Comparison of ENCODE assay signal across 11 cellular contexts in the genomic region with DNA sequence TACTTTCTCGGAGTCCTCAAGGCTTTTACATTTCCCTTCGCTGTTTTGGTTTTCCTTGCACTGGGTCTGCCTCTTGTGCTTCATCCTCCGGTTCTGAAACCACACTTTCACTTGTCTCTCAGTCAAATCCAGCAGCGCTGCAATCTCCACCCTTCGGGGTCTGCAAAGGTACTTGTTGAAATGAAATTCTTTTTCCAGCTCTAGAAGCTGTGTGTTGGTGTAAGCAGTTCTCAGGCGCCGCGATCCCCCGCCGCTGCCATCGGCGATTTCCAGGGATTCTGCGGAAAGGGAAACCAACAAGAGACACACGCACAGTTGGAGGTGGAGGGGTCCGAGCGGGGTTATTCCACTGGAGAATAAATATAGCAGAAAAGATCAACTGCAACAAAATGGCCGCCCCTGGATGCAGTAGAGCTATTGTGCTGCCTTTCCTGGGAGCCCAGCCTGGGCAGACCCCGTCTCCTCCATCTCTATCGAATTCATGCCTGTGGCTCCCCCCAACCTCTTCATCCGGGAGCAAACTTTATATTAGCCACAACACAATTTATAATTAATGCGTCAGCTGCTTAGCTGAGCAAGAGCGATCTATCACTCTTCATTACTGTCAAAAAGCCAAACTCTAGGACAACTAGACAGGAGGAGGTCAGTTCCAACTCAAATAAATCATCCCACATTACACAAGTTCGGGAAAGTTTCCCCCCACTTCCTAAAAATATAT. TPM values are rescaled to one million over a fixed set of nuclear protein-coding genes. Genes with fewer than 3 reads are reported as not detected.
DNase-seq lines count a peak whose midpoint lies in the region; ATAC-seq, FAIRE-seq and TF ChIP-seq lines count a peak whose summit lies in the region.
"Had no signal": no experiment of that assay in that cellular context is flagged by ENCODE, and none has a peak within 500 bp of the region (broad histone marks: within the 10 kb centered on the region; RNA-seq: fewer than 3 reads in every experiment).

No MANE protein-coding gene starts in this region.

- no peak overlapping the region for H3K4me3 Mint-ChIP-seq in astrocyte (ENCODE audit: unreplicated experiment)

- H3K36me3 ChIP-seq in ES-I3 (ENCODE audit: insufficient read depth, low read length): no peaks in the 10 kb centered on the region
- no peaks in the 10 kb centered on the region for H3K36me3 ChIP-seq in astrocyte (ENCODE audit: insufficient read depth, low read length)
- no peaks in the 10 kb centered on the region for H3K36me3 ChIP-seq in iPS-15b (ENCODE audit: control insufficient read depth, insufficient read depth, low read length)
- no peaks in the 10 kb centered on the region for H3K36me3 ChIP-seq in parathyroid adenoma (ENCODE audit: control insufficient read depth, insufficient read depth, low read length)

- H3K4me1 Mint-ChIP-seq in astrocyte (ENCODE audit: low read depth, unreplicated experiment): peaks cover 2% of the 10 kb centered on the region

- H3K27ac ChIP-seq in astrocyte (ENCODE audit: low read depth, low read length) (peak overlapping the region; percentile 72), parathyroid adenoma (peak overlapping the region; percentile 36)
- H3K27ac ChIP-seq: foreskin keratinocyte had no signal

- peaks cover 8% of the 10 kb centered on the region for H4K20me1 ChIP-seq in astrocyte (ENCODE audit: insufficient read depth, low read length)

- no peaks in the 10 kb centered on the region for H3K9me3 ChIP-seq in ES-I3 (ENCODE audit: control insufficient read depth, insufficient read depth, low read length)
- no peaks in the 10 kb centered on the region for H3K9me3 ChIP-seq in astrocyte (ENCODE audit: insufficient read depth, low read depth, low read length)
- H3K9me3 ChIP-seq in iPS-15b (ENCODE audit: control insufficient read depth, insufficient read depth, low read length): no peaks in the 10 kb centered on the region
- no peaks in the 10 kb centered on the region for H3K9me3 ChIP-seq in parathyroid adenoma (ENCODE audit: control insufficient read depth, low read length)

- TF ChIP-seq POLR2A in GM18505 (IDR thresholded peaks at IDR 0.05; ENCODE audit: borderline replicate concordance, extremely low read depth, insufficient read depth, insufficient read length): no peak

- H3K9me3 Mint-ChIP-seq in astrocyte (ENCODE audit: unreplicated experiment): peaks cover 47% of the 10 kb centered on the region

- no peak for TF ChIP-seq CTCF in astrocyte (IDR thresholded peaks at IDR 0.05; ENCODE audit: insufficient read depth, low read depth, low read length)
- TF ChIP-seq CTCF in parathyroid adenoma (IDR thresholded peaks at IDR 0.05): no peak

- peaks cover 40% of the 10 kb centered on the region for H3K79me2 ChIP-seq in astrocyte (ENCODE audit: insufficient read depth, low read length)
- H3K79me2 ChIP-seq in parathyroid adenoma: no peaks in the 10 kb centered on the region

- H3K4me1 ChIP-seq in ES-I3 (ENCODE audit: insufficient read depth, low read length): peaks cover 23% of the 10 kb centered on the region
- H3K4me1 ChIP-seq in astrocyte (ENCODE audit: insufficient read depth, low read length): peaks cover 25% of the 10 kb centered on the region
- peaks cover 14% of the 10 kb centered on the region for H3K4me1 ChIP-seq in iPS-15b (ENCODE audit: control insufficient read depth, insufficient read depth, low read length)
- H3K4me1 ChIP-seq in parathyroid adenoma: no peaks in the 10 kb centered on the region

- H3K4me3 ChIP-seq in astrocyte (ENCODE audit: insufficient read depth, low read depth, low read length) (peak overlapping the region; percentile 50), iPS-15b (ENCODE audit: low read depth, low read length) (peak overlapping the region; percentile 43), parathyroid adenoma (ENCODE audit: low read depth, low read length) (peak overlapping the region; percentile 97)
- H3K4me3 ChIP-seq: K562 had no signal

- H3K27ac Mint-ChIP-seq in astrocyte (ENCODE audit: unreplicated experiment): no peak overlapping the region

- peak; percentile 92 for DNase-seq in astrocyte (ENCODE audit: low read depth)
- DNase-seq in amygdala (lab: John Stamatoyannopoulos, UW): no peak
- DNase-seq in GM19240 (ENCODE audit: insufficient read length, low spot score): no peak
- DNase-seq in left lobe of liver (ENCODE audit: low spot score): no peak
- DNase-seq: activated naive CD4-positive, alpha-beta T cell treated with anti-CD3 and anti-CD28 coated beads, Interleukin-2, amount 50 U/mL, for 16 hours; foreskin keratinocyte had no signal

- ATAC-seq in left lobe of liver (no peak), GM18505 (IDR thresholded peaks at IDR 0.05; ENCODE audit: unreplicated experiment) (no peak)
- ATAC-seq: foreskin keratinocyte, K562 had no signal

- H3K4me2 ChIP-seq in astrocyte (ENCODE audit: low read length) (peak overlapping the region; percentile 91), parathyroid adenoma (ENCODE audit: low read length) (peak overlapping the region; percentile 86)

- H2AFZ ChIP-seq in astrocyte (ENCODE audit: low read depth, low read length): no peak overlapping the region
- H2AFZ ChIP-seq in parathyroid adenoma: peak overlapping the region; percentile 22

- H3K9ac ChIP-seq in ES-I3 (ENCODE audit: low read depth, low read length) (peak overlapping the region; percentile 53; the same call in 1 of the 2 replicates), astrocyte (ENCODE audit: low read length) (peak overlapping the region; percentile 68), iPS-15b (ENCODE audit: low read depth, low read length) (no peak overlapping the region), parathyroid adenoma (no peak overlapping the region)

- peaks cover 5% of the 10 kb centered on the region for H3K36me3 Mint-ChIP-seq in astrocyte (ENCODE audit: low read depth, unreplicated experiment)

- peaks cover 81% of the 10 kb centered on the region for H3K27me3 ChIP-seq in astrocyte (ENCODE audit: insufficient read depth, low read length)
- peaks cover 99% of the 10 kb centered on the region for H3K27me3 ChIP-seq in iPS-15b (ENCODE audit: control insufficient read depth, insufficient read depth, low read length)
- H3K27me3 ChIP-seq in parathyroid adenoma (ENCODE audit: control insufficient read depth, insufficient read depth, low read length): no peaks in the 10 kb centered on the region
- H3K27me3 ChIP-seq: foreskin keratinocyte had no signal

- H3K27me3 Mint-ChIP-seq in astrocyte (ENCODE audit: low read depth, unreplicated experiment): peaks cover 95% of the 10 kb centered on the region

- no peak for FAIRE-seq in astrocyte (lab: Jason Lieb, UNC)
- FAIRE-seq: K562 had no signal

RNA-seq across cellular contexts. Expression of a gene that starts 1.1 kb away (rescaled TPM):
- total RNA-seq in astrocyte (not detected in 2 replicates), left lobe of liver (0.15 TPM)
- total RNA-seq: K562 had no signal

RNA-seq across cellular contexts. Expression of a gene that starts 5.5 kb away (rescaled TPM):
- total RNA-seq in astrocyte (0.23 TPM in 1 of 2 replicates, not detected in the other), left lobe of liver (0.08 TPM)

RNA-seq across cellular contexts. Expression of a gene that starts 29.2 kb away (rescaled TPM):
- total RNA-seq in astrocyte (not detected in 2 replicates), left lobe of liver (0.43 TPM)
- total RNA-seq: K562 had no signal

RNA-seq across cellular contexts. Expression of a gene that starts 42.1 kb away (rescaled TPM):
- total RNA-seq in astrocyte (not detected in 2 replicates), left lobe of liver (0.50 TPM)
- total RNA-seq: K562 had no signal

RNA-seq across cellular contexts. Expression of a gene that starts 46.2 kb away (rescaled TPM):
- total RNA-seq in astrocyte (not detected in 2 replicates), left lobe of liver (not detected)
- total RNA-seq: K562 had no signal

Comparison
In these comparisons a context has a peak if more than half of its experiments do, and no peak if none do; other contexts are left out.
1. H3K9ac ChIP-seq: peak in ES-I3 (single experiment) and astrocyte (single experiment); none in iPS-15b (single experiment) and parathyroid adenoma (single experiment).
2. H3K4me3 ChIP-seq: peak in every context shown above with its lines; median percentile 97 in parathyroid adenoma; 50 in astrocyte; 43 in iPS-15b.